34 cellular contexts compared by ENCODE assay signal in the genomic region with DNA sequence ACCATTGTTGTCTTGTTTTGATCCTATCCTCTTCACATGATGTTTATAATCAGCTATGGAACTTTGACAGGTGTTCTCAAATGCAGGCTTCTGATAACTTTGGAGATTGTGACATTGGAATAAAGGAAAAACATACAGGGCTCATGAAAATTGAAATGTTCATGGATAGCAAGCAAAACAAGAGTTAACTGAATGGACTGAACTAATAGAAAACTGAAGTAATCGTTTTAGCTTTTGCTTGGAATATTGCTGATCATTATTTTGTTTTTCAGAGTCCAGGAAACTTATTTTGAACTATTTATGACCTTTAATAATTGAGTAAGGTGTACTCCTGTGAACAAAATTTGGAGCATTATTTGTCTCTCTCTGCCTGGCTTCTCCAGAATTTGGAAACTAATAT.
A peak's percentile ranks its signal among the peaks of the same experiment; 100 is the strongest.
DNase-seq lines count a peak whose midpoint lies in the region; ATAC-seq, FAIRE-seq and TF ChIP-seq lines count a peak whose summit lies in the region.
"Had no signal": no experiment of that assay in that cellular context is flagged by ENCODE, and none has a peak within 500 bp of the region (broad histone marks: within the 10 kb centered on the region; RNA-seq: fewer than 3 reads in every experiment).

No MANE protein-coding gene starts in this region.

- no peaks in the 10 kb centered on the region for H3K27me3 ChIP-seq in HUES48 (ENCODE audit: control insufficient read depth, insufficient read depth, low read length)
- no peaks in the 10 kb centered on the region for H3K27me3 ChIP-seq in mesendoderm (ENCODE audit: insufficient read depth, low read length, poor library complexity)
- no peaks in the 10 kb centered on the region for H3K27me3 ChIP-seq in upper lobe of right lung
- H3K27me3 ChIP-seq: gastroesophageal sphincter, left lung, right atrium auricular region, uterus had no signal

- H3K9ac ChIP-seq in HUES48 (ENCODE audit: low read depth, low read length), result no peak overlapping the region
- H3K9ac ChIP-seq in mesendoderm (ENCODE audit: low read length), result no peak overlapping the region

- no peak for TF ChIP-seq POLR2A in GM12892 (IDR thresholded peaks at IDR 0.05; ENCODE audit: low read depth, low read length)

- H2BK120ac ChIP-seq in mesendoderm (ENCODE audit: low read depth, low read length), result no peak overlapping the region

- H3K9me3 ChIP-seq in HUES48 (ENCODE audit: control insufficient read depth, insufficient read depth, low read length) (peaks cover 35% of the 10 kb centered on the region), upper lobe of right lung (no peaks in the 10 kb centered on the region)
- H3K9me3 ChIP-seq: uterus had no signal

- H2AK5ac ChIP-seq in mesendoderm (ENCODE audit: low read length), result no peak overlapping the region

- H3K18ac ChIP-seq in mesendoderm (ENCODE audit: low read length), result no peak overlapping the region

- H3K4me3 Mint-ChIP-seq in brain, result peak overlapping the region; percentile 29 to 82 (median 69)
- H3K4me3 Mint-ChIP-seq: activated CD4-positive, alpha-beta memory T cell treated with anti-CD3 and anti-CD28 coated beads for 36 hours; activated naive CD4-positive, alpha-beta T cell treated with anti-CD3 and anti-CD28 coated beads, Interleukin-2, amount 10 ng/mL, durations not matched to agents 7 days and 5 days; activated T-helper 1 cell treated with anti-CD3 and anti-CD28 coated beads, Interleukin-12 subunit alpha, Interleukin-12 subunit beta, Interleukin-2, Interleukin-4 antibody, amounts not matched to agents 30 ng/mL and 10 ng/mL and 1 ng/mL, durations not matched to agents 14 hours and 24 hours and 36 hours; B cell; CD8-positive, alpha-beta T cell had no signal

- peaks cover 34% of the 10 kb centered on the region for H3K4me1 Mint-ChIP-seq in brain
- H3K4me1 Mint-ChIP-seq: activated naive CD4-positive, alpha-beta T cell treated with anti-CD3 and anti-CD28 coated beads, Interleukin-2, amount 10 ng/mL, durations not matched to agents 7 days and 5 days; B cell had no signal

- H3K23ac ChIP-seq in mesendoderm (ENCODE audit: low read length), result no peak overlapping the region

- DNase-seq in Caki2 (ENCODE audit: low read depth) (peak; percentile 15), mesendoderm (peak; percentile 22), GM12892 (ENCODE audit: insufficient read length) (no peak), SIG-M5 treated with dmso at 0.1 percent for 504 hours (lab: John Stamatoyannopoulos, UW; ENCODE audit: unreplicated experiment) (no peak), NCI-H524 treated with DMSO at 0.1 percent for 48 hours (lab: John Stamatoyannopoulos, UW) (no peak), upper lobe of right lung (no peak)
- DNase-seq: ACHN; activated CD4-positive, alpha-beta memory T cell treated with anti-CD3 and anti-CD28 coated beads for 36 hours; activated CD4-positive, alpha-beta T cell treated with anti-CD3 and anti-CD28 coated beads for 1 hour; activated CD8-positive, alpha-beta memory T cell treated with anti-CD3 and anti-CD28 coated beads, Interleukin-2, amount 50 U/mL, for 4 hours; activated naive CD4-positive, alpha-beta T cell treated with anti-CD3 and anti-CD28 coated beads, Interleukin-2, amount 10 ng/mL, durations not matched to agents 7 days and 5 days; amniotic stem cell; CD8-positive, alpha-beta T cell; DMS 273 treated with DMSO at 0.1 percent for 48 hours; hippocampal formation; KBM-7; left lung; mesenchymal stem cell; NCI-H1092; NCI-H1694 treated with DMSO at 0.1 percent for 48 hours; NCI-H446 treated with DMSO at 0.1 percent for 48 hours; PC-3; stimulated activated CD4-positive, alpha-beta T cell treated with anti-CD3 and anti-CD28 coated beads, Interleukin-1b, Interleukin-23, amount 100 ng/mL, for 48 hours; stimulated activated naive CD8-positive, alpha-beta T cell treated with anti-CD3 and anti-CD28 coated beads, Interleukin-15, Interleukin-2, amounts not matched to agents 100 U/mL and 50 U/mL, for 24 hours; T-helper 2 cell; uterus had no signal

- H3K4me3 ChIP-seq in HUES48 (ENCODE audit: low read depth, low read length), result peak overlapping the region; percentile 82
- no peak overlapping the region for H3K4me3 ChIP-seq in mesendoderm (ENCODE audit: low read length)
- H3K4me3 ChIP-seq in upper lobe of right lung, result no peak overlapping the region
- H3K4me3 ChIP-seq: gastroesophageal sphincter, left lung, right atrium auricular region, uterus had no signal

- no peak overlapping the region for H2BK15ac ChIP-seq in mesendoderm (replicated peaks; ENCODE audit: low read depth)

- TF ChIP-seq CTCF in brain (conservative IDR thresholded peaks at IDR 0.05) (no peak), upper lobe of right lung (IDR thresholded peaks at IDR 0.05) (no peak)

- H3K4ac ChIP-seq in mesendoderm (ENCODE audit: low read depth, low read length), result no peak overlapping the region

- ATAC-seq in upper lobe of right lung, result no peak
- ATAC-seq: CD8-positive, alpha-beta T cell; gastroesophageal sphincter; left lung; PC-3; SK-N-SH treated with all-trans-retinoic acid at 6 μM for 48 hours; stimulated activated naive CD8-positive, alpha-beta T cell treated with anti-CD3 and anti-CD28 coated beads, Interleukin-15, Interleukin-2, amounts not matched to agents 100 U/mL and 50 U/mL, for 24 hours had no signal

- H3K79me1 ChIP-seq in mesendoderm (ENCODE audit: low read length), result peaks cover 2% of the 10 kb centered on the region

- in situ Hi-C loops in Caki2 (cut with HindIII; ENCODE audit: low pct_unique_long_range_greater_than_20kb, low sequenced_read_pairs), result no loop called here

- WGBS in mesendoderm (ENCODE audit: extremely low coverage, insufficient coverage, low lambda C conversion rate), result no CpG with 5 or more reads among the region's 1 CpG

- no peaks in the 10 kb centered on the region for H3K27me3 Mint-ChIP-seq in brain
- H3K27me3 Mint-ChIP-seq: activated CD4-positive, alpha-beta memory T cell treated with anti-CD3 and anti-CD28 coated beads for 36 hours; activated naive CD4-positive, alpha-beta T cell treated with anti-CD3 and anti-CD28 coated beads, Interleukin-2, amount 10 ng/mL, durations not matched to agents 7 days and 5 days; B cell had no signal

- H3K4me2 ChIP-seq in mesendoderm (ENCODE audit: low read length), result no peak overlapping the region

- peaks cover 46% of the 10 kb centered on the region for H3K36me3 ChIP-seq in HUES48 (ENCODE audit: control insufficient read depth, insufficient read depth, low read length)
- peaks cover 7% of the 10 kb centered on the region for H3K36me3 ChIP-seq in mesendoderm (ENCODE audit: control insufficient read depth, insufficient read depth, low read length)
- H3K36me3 ChIP-seq in upper lobe of right lung, result no peaks in the 10 kb centered on the region
- H3K36me3 ChIP-seq: gastroesophageal sphincter, left lung, right atrium auricular region, uterus had no signal

- peaks cover 16 to 50% (median 25%) of the 10 kb centered on the region in 5 experiments for H3K9me3 Mint-ChIP-seq in brain

- FAIRE-seq in GM12892 (lab: Jason Lieb, UNC), result no peak
- FAIRE-seq: islet of Langerhans had no signal

- no peak overlapping the region for H4K8ac ChIP-seq in mesendoderm (ENCODE audit: low read depth, low read length)

- peaks cover 42% of the 10 kb centered on the region for H3K36me3 Mint-ChIP-seq in brain
- H3K36me3 Mint-ChIP-seq: activated CD4-positive, alpha-beta memory T cell treated with anti-CD3 and anti-CD28 coated beads for 36 hours; activated naive CD4-positive, alpha-beta T cell treated with anti-CD3 and anti-CD28 coated beads, Interleukin-2, amount 10 ng/mL, durations not matched to agents 7 days and 5 days; CD8-positive, alpha-beta T cell had no signal

- H3K4me1 ChIP-seq in HUES48 (ENCODE audit: control insufficient read depth, insufficient read depth, low read length) (peaks cover 8% of the 10 kb centered on the region; the same call in 1 of the 2 replicates), mesendoderm (ENCODE audit: control insufficient read depth, low read depth, low read length) (no peaks in the 10 kb centered on the region), upper lobe of right lung (no peaks in the 10 kb centered on the region)
- H3K4me1 ChIP-seq: gastroesophageal sphincter, left lung, right atrium auricular region, uterus had no signal

- H4K5ac ChIP-seq in mesendoderm (ENCODE audit: low read length), result no peak overlapping the region

- no peak overlapping the region for H2BK5ac ChIP-seq in mesendoderm (ENCODE audit: low read length)

- no peak overlapping the region for H3K56ac ChIP-seq in mesendoderm (ENCODE audit: low read length)

- no peak overlapping the region for H3K27ac Mint-ChIP-seq in brain
- H3K27ac Mint-ChIP-seq: activated CD4-positive, alpha-beta memory T cell treated with anti-CD3 and anti-CD28 coated beads for 36 hours; activated naive CD4-positive, alpha-beta T cell treated with anti-CD3 and anti-CD28 coated beads, Interleukin-2, amount 10 ng/mL, durations not matched to agents 7 days and 5 days; activated T-helper 1 cell treated with anti-CD3 and anti-CD28 coated beads, Interleukin-12 subunit alpha, Interleukin-12 subunit beta, Interleukin-2, Interleukin-4 antibody, amounts not matched to agents 30 ng/mL and 10 ng/mL and 1 ng/mL, durations not matched to agents 14 hours and 24 hours and 36 hours; B cell; CD8-positive, alpha-beta T cell had no signal

- H3K27ac ChIP-seq in HUES48 (ENCODE audit: low read depth, low read length) (no peak overlapping the region), mesendoderm (ENCODE audit: low read depth, low read length) (no peak overlapping the region), upper lobe of right lung (no peak overlapping the region)
- H3K27ac ChIP-seq: gastroesophageal sphincter, left lung, right atrium auricular region, uterus had no signal

- peaks cover 4% of the 10 kb centered on the region for H3K79me2 ChIP-seq in mesendoderm (ENCODE audit: control insufficient read depth, insufficient read depth, low read length)

- intact Hi-C loops in upper lobe of right lung (cut with DNase I), result no loop called here

Comparison
In these comparisons a context has a peak if more than half of its experiments do, and no peak if none do; other contexts are left out.
1. DNase-seq: peak in Caki2 (single experiment) and mesendoderm (single experiment); none in GM12892 (single experiment), SIG-M5 treated with dmso at 0.1 percent for 504 hours (single experiment), NCI-H524 treated with DMSO at 0.1 percent for 48 hours (single experiment) and upper lobe of right lung (single experiment).